Comparison of ENCODE assay signal across 15 cellular contexts in genomic region chr21:15688809-15689208, GRCh38. TPM values are rescaled to one million over a fixed set of nuclear protein-coding genes. Genes with fewer than 3 reads are reported as not detected.
DNase-seq lines count a peak whose midpoint lies in the region; ATAC-seq and TF ChIP-seq lines count a peak whose summit lies in the region.
"Had no signal": no experiment of that assay in that cellular context is flagged by ENCODE, and none has a peak within 500 bp of the region (broad histone marks: within the 10 kb centered on the region; RNA-seq: fewer than 3 reads in every experiment).

No MANE protein-coding gene starts in this region.

- peak overlapping the region; percentile 82 to 93 (median 88) for H3K27ac Mint-ChIP-seq in CD14-positive monocyte
- H3K27ac Mint-ChIP-seq: activated naive CD4-positive, alpha-beta T cell treated with anti-CD3 and anti-CD28 coated beads, Interleukin-2, amount 10 ng/mL, durations not matched to agents 7 days and 5 days had no signal

- no peaks in the 10 kb centered on the region for H4K20me1 ChIP-seq in PC-3 (ENCODE audit: low read length)

- peak overlapping the region; percentile 21; the same call in 1 of the 2 replicates for H2AFZ ChIP-seq in PC-3 (ENCODE audit: low read length)

- no peaks in the 10 kb centered on the region for H3K79me2 ChIP-seq in PC-3 (ENCODE audit: low read length)

- peaks cover 32% of the 10 kb centered on the region for H3K4me1 ChIP-seq in PC-3 (ENCODE audit: insufficient read depth, low read length)
- H3K4me1 ChIP-seq: gastroesophageal sphincter, sigmoid colon had no signal

- H3K4me3 Mint-ChIP-seq in CD14-positive monocyte: peak overlapping the region; percentile 56 to 78
- H3K4me3 Mint-ChIP-seq: activated naive CD4-positive, alpha-beta T cell treated with anti-CD3 and anti-CD28 coated beads, Interleukin-2, amount 10 ng/mL, durations not matched to agents 7 days and 5 days; H9 had no signal

- CTCF ChIA-PET in PC-3 (lab: Charles Lee): no interaction called here

- no peak overlapping the region for H3K9ac ChIP-seq in PC-3 (ENCODE audit: low read length)

- POLR2A ChIA-PET in PC-3 (lab: Charles Lee; ENCODE audit: unreplicated experiment): interaction anchor here (0.6 kb wide), 1 partner anchor 22 kb away, joined by 4 read pairs; no protein-coding TSS in a partner anchor

- H3K27ac ChIP-seq in PC-3 (ENCODE audit: low read length): peak overlapping the region; percentile 16; the same call in 1 of the 2 replicates
- H3K27ac ChIP-seq: gastroesophageal sphincter, sigmoid colon had no signal

- H3K36me3 ChIP-seq in PC-3 (ENCODE audit: low read depth, low read length): peaks cover 6% of the 10 kb centered on the region; the same call in 1 of the 2 replicates
- H3K36me3 ChIP-seq: gastroesophageal sphincter, sigmoid colon had no signal

- intact Hi-C loops in CD14-positive monocyte (cut with micrococcal nuclease) (loop anchor here (5.0 to 10.0 kb wide), 3 partner anchors 38 to 814 kb away; partner anchors contain the start of gene USP25 (in 1 of the 2)), PC-3 (cut with micrococcal nuclease) (no loop called here)

- peaks cover 0 to 2% of the 10 kb centered on the region in 2 donors for H3K36me3 Mint-ChIP-seq in CD14-positive monocyte
- H3K36me3 Mint-ChIP-seq: activated naive CD4-positive, alpha-beta T cell treated with anti-CD3 and anti-CD28 coated beads, Interleukin-2, amount 10 ng/mL, durations not matched to agents 7 days and 5 days had no signal

- H3K9me3 ChIP-seq in PC-3 (ENCODE audit: low read length): peaks cover 9% of the 10 kb centered on the region; the same call in 1 of the 2 replicates
- H3K9me3 ChIP-seq: gastroesophageal sphincter, sigmoid colon had no signal

- H3K27me3 Mint-ChIP-seq in CD14-positive monocyte (ENCODE audit: low read depth in 3 of 3): peaks cover 0 to 3% (median 0%) of the 10 kb centered on the region in 3 donors
- H3K27me3 Mint-ChIP-seq: activated naive CD4-positive, alpha-beta T cell treated with anti-CD3 and anti-CD28 coated beads, Interleukin-2, amount 10 ng/mL, durations not matched to agents 7 days and 5 days had no signal

- no peak for TF ChIP-seq CTCF in CD14-positive monocyte (IDR thresholded peaks at IDR 0.05)
- TF ChIP-seq CTCF in PC-3 (conservative IDR thresholded peaks at IDR 0.05; ENCODE audit: low read depth, low read length): no peak
- TF ChIP-seq CTCF in fibroblast of villous mesenchyme (IDR thresholded peaks at IDR 0.05; ENCODE audit: insufficient read depth, low read depth, low read length): no peak

- no peaks in the 10 kb centered on the region for H3K9me2 ChIP-seq in PC-3 (replicated peaks; ENCODE audit: low read length)

- H3K4me2 ChIP-seq in PC-3 (ENCODE audit: low read length): peak overlapping the region; percentile 60

- BruUV-seq in PC-3 (replicated peaks; lab: Mats Ljungman, UMichigan): no TSS peak

- peaks cover 12% of the 10 kb centered on the region for H3F3A ChIP-seq in PC-3 (ENCODE audit: low read length, unreplicated experiment)

- H3K4me1 Mint-ChIP-seq in CD14-positive monocyte: peaks cover 65% of the 10 kb centered on the region
- H3K4me1 Mint-ChIP-seq: H9 had no signal

- H3K27me3 ChIP-seq in PC-3 (ENCODE audit: low read length): no peaks in the 10 kb centered on the region
- H3K27me3 ChIP-seq: gastroesophageal sphincter, sigmoid colon had no signal

- DNase-seq in CD14-positive monocyte (ENCODE audit: low spot score): no peak
- peak; percentile 55 for DNase-seq in HS-27A (ENCODE audit: low read depth)
- peak; percentile 85 for DNase-seq in PC-3
- peak; percentile 65 for DNase-seq in fibroblast of villous mesenchyme (ENCODE audit: low read depth)
- DNase-seq in NCI-H510A treated with DMSO at 0.1 percent for 48 hours (lab: John Stamatoyannopoulos, UW): no peak
- no peak for DNase-seq in Kasumi-1 (lab: John Stamatoyannopoulos, UW)
- DNase-seq: activated naive CD4-positive, alpha-beta T cell treated with anti-CD3 and anti-CD28 coated beads, Interleukin-2, amount 10 ng/mL, durations not matched to agents 7 days and 5 days; Calu3; H9; NCI-H1092; sigmoid colon; stimulated activated naive CD4-positive, alpha-beta T cell had no signal

- peak overlapping the region; percentile 23 for H3K4me3 ChIP-seq in PC-3 (ENCODE audit: low read length)
- no peak overlapping the region for H3K4me3 ChIP-seq in fibroblast of villous mesenchyme (ENCODE audit: low read depth, low read length)
- H3K4me3 ChIP-seq: gastroesophageal sphincter, sigmoid colon had no signal

- ATAC-seq in PC-3 (peak; percentile 83), HG02884 (IDR thresholded peaks at IDR 0.05; ENCODE audit: unreplicated experiment) (no peak), GM21529 (IDR thresholded peaks at IDR 0.05; ENCODE audit: unreplicated experiment) (no peak)
- ATAC-seq: gastroesophageal sphincter had no signal

- H3K9me3 Mint-ChIP-seq in CD14-positive monocyte: peaks cover 0 to under 1% (median 0%) of the 10 kb centered on the region in 7 donors
- H3K9me3 Mint-ChIP-seq: activated naive CD4-positive, alpha-beta T cell treated with anti-CD3 and anti-CD28 coated beads, Interleukin-2, amount 10 ng/mL, durations not matched to agents 7 days and 5 days; H9 had no signal

RNA-seq across cellular contexts. Expression of gene USP25, which starts 41.0 kb away (rescaled TPM):
- polyA plus RNA-seq in CD14-positive monocyte: 1 to 10 TPM; 7.2 to 9.6 TPM
- total RNA-seq in PC-3 (2014; rRNA removed) (28.3 and 54.4 TPM in 2 replicates), fibroblast of villous mesenchyme (27.4 and 33.7 TPM in 2 replicates)

Comparison
In these comparisons a context has a peak if more than half of its experiments do, and no peak if none do; other contexts are left out.
1. DNase-seq: peak in HS-27A (single experiment), PC-3 (single experiment) and fibroblast of villous mesenchyme (single experiment); none in CD14-positive monocyte (single experiment), NCI-H510A treated with DMSO at 0.1 percent for 48 hours (single experiment) and Kasumi-1 (0 of 2).